Comparison of ENCODE assay signal across 8 cellular contexts in genomic region chr19:15433519-15434069, GRCh38. TPM values are rescaled to one million over a fixed set of nuclear protein-coding genes. Genes with fewer than 3 reads are reported as not detected.
DNase-seq lines count a peak whose midpoint lies in the region; ATAC-seq and TF ChIP-seq lines count a peak whose summit lies in the region.

No MANE protein-coding gene starts in this region.

- peak overlapping the region; percentile 96 for H3K4me3 Mint-ChIP-seq in central memory CD8-positive, alpha-beta T cell
- H3K4me3 Mint-ChIP-seq in naive thymus-derived CD8-positive, alpha-beta T cell = peak overlapping the region; percentile 88 to 99 (median 94)

- peak overlapping the region; percentile 48 for H3K4me3 ChIP-seq in AG09309 (ENCODE audit: control insufficient read depth, low read depth, low read length)
- peak overlapping the region; percentile 77 for H3K4me3 ChIP-seq in Jurkat, Clone E6-1 (ENCODE audit: low read length)

- H3K9me3 Mint-ChIP-seq in central memory CD8-positive, alpha-beta T cell = no peaks in the 10 kb centered on the region
- H3K9me3 Mint-ChIP-seq in naive thymus-derived CD8-positive, alpha-beta T cell = no peaks in the 10 kb centered on the region

- peak overlapping the region; percentile 95 for H3K27ac Mint-ChIP-seq in central memory CD8-positive, alpha-beta T cell (ENCODE audit: low read depth)
- peak overlapping the region; percentile 84 to 99 (median 95) for H3K27ac Mint-ChIP-seq in naive thymus-derived CD8-positive, alpha-beta T cell

- peaks cover 13% of the 10 kb centered on the region for H3K36me3 Mint-ChIP-seq in central memory CD8-positive, alpha-beta T cell (ENCODE audit: insufficient read depth)
- no peaks in the 10 kb centered on the region for H3K36me3 Mint-ChIP-seq in naive thymus-derived CD8-positive, alpha-beta T cell

- no peak for TF ChIP-seq CTCF in AG09309 (IDR thresholded peaks at IDR 0.05; ENCODE audit: control insufficient read depth, insufficient read depth, low read depth, low read length, missing control alignments)

- POLR2A ChIA-PET in naive thymus-derived CD8-positive, alpha-beta T cell (lab: Charles Lee) = interaction anchor here (0.6 to 6.8 kb wide), 16 partner anchors 11 to 122 kb away, joined by 3 to 87 read pairs (median 6); partner anchors contain the start of genes AKAP8, AKAP8L, RASAL3 and WIZ

- H3K4me1 Mint-ChIP-seq in central memory CD8-positive, alpha-beta T cell = peaks cover 26% of the 10 kb centered on the region
- H3K4me1 Mint-ChIP-seq in naive thymus-derived CD8-positive, alpha-beta T cell = peaks cover 19 to 32% (median 27%) of the 10 kb centered on the region in 4 donors

- H3K27me3 Mint-ChIP-seq in central memory CD8-positive, alpha-beta T cell = no peaks in the 10 kb centered on the region
- no peaks in the 10 kb centered on the region for H3K27me3 Mint-ChIP-seq in naive thymus-derived CD8-positive, alpha-beta T cell

- ATAC-seq in central memory CD8-positive, alpha-beta T cell (replicated peaks; ENCODE audit: extremely low read depth, poor library complexity, severe bottlenecking) = no peak
- ATAC-seq in naive thymus-derived CD8-positive, alpha-beta T cell = no peak
- ATAC-seq in HG02840 (IDR thresholded peaks at IDR 0.05; ENCODE audit: low FRiP score, unreplicated experiment) (no peak), GM18520 (IDR thresholded peaks at IDR 0.05; ENCODE audit: unreplicated experiment) (no peak)

- DNase-seq in AG09309 (ENCODE audit: low read depth) (no peak), inferior parietal cortex (ENCODE audit: extremely low spot score) (no peak), epidermal melanocyte (ENCODE audit: insufficient read length, low spot score) (no peak)
- no peak for DNase-seq in Jurkat, Clone E6-1 (ENCODE audit: low read depth, low spot score)
- DNase-seq in central memory CD8-positive, alpha-beta T cell (ENCODE audit: low spot score in 2 of 2) = no peak
- DNase-seq in naive thymus-derived CD8-positive, alpha-beta T cell = peak in 1 of 10 donors; percentile 61

RNA-seq across cellular contexts. Expression of gene AKAP8L, which starts 14.8 kb away (rescaled TPM):
- polyA plus RNA-seq in Jurkat, Clone E6-1 (2012; ENCODE audit: insufficient read depth, insufficient read length) = 147 TPM
- 100 to 1,000 TPM; 231 to 232 TPM for total RNA-seq in naive thymus-derived CD8-positive, alpha-beta T cell
- 10 to 100 TPM; 38.7 to 80.7 (median 40.6) TPM for polyA plus RNA-seq in naive thymus-derived CD8-positive, alpha-beta T cell

RNA-seq across cellular contexts. Expression of gene WIZ, which starts 16.2 kb away (rescaled TPM):
- 23.3 TPM for polyA plus RNA-seq in Jurkat, Clone E6-1 (2012; ENCODE audit: insufficient read depth, insufficient read length)
- total RNA-seq in naive thymus-derived CD8-positive, alpha-beta T cell = 10 to 100 TPM; 30.3 to 32.6 TPM
- polyA plus RNA-seq in naive thymus-derived CD8-positive, alpha-beta T cell = 1 to 10 TPM in 1 of 3 donors, under 1 TPM in 2; 0.57 to 2.0 (median 0.75) TPM

RNA-seq across cellular contexts. Expression of gene RASAL3, which starts 30.8 kb away (rescaled TPM):
- polyA plus RNA-seq in Jurkat, Clone E6-1 (2012; ENCODE audit: insufficient read depth, insufficient read length) = 30.3 TPM
- total RNA-seq in naive thymus-derived CD8-positive, alpha-beta T cell = 100 to 1,000 TPM; 218 TPM
- 100 to 1,000 TPM in 1 of 3 donors, 10 to 100 TPM in 2; 50.5 to 159 (median 98.9) TPM for polyA plus RNA-seq in naive thymus-derived CD8-positive, alpha-beta T cell

RNA-seq across cellular contexts. Expression of gene PGLYRP2, which starts 45.7 kb away (rescaled TPM):
- polyA plus RNA-seq in Jurkat, Clone E6-1 (2012; ENCODE audit: insufficient read depth, insufficient read length) = not detected
- under 1 TPM; 0.69 to 0.70 TPM for total RNA-seq in naive thymus-derived CD8-positive, alpha-beta T cell
- polyA plus RNA-seq in naive thymus-derived CD8-positive, alpha-beta T cell = under 1 TPM; 0.37 to 0.72 (median 0.42) TPM

RNA-seq across cellular contexts. Expression of gene AKAP8, which starts 54.0 kb away (rescaled TPM):
- 24.3 TPM for polyA plus RNA-seq in Jurkat, Clone E6-1 (2012; ENCODE audit: insufficient read depth, insufficient read length)
- 10 to 100 TPM; 74.2 to 86.9 TPM for total RNA-seq in naive thymus-derived CD8-positive, alpha-beta T cell
- polyA plus RNA-seq in naive thymus-derived CD8-positive, alpha-beta T cell = 10 to 100 TPM; 12.8 to 16.7 (median 14.2) TPM
